20 cellular contexts compared by ENCODE assay signal in genomic region chr14:104789752-104790743, GRCh38.
"Had no signal": no experiment of that assay in that cellular context is flagged by ENCODE, and none has a peak within 500 bp of the region (broad histone marks: within the 10 kb centered on the region; RNA-seq: fewer than 3 reads in every experiment).

No MANE protein-coding gene starts in this region.

- H3K27me3 Mint-ChIP-seq: activated CD4-positive, alpha-beta memory T cell treated with anti-CD3 and anti-CD28 coated beads for 36 hours; activated naive CD4-positive, alpha-beta T cell treated with anti-CD3 and anti-CD28 coated beads, Interleukin-2, amount 10 ng/mL, durations not matched to agents 7 days and 5 days; progenitor cell of endocrine pancreas; stimulated activated naive CD8-positive, alpha-beta T cell treated with anti-CD3 and anti-CD28 coated beads, Interleukin-15, Interleukin-2, amounts not matched to agents 100 ng/mL and 50 ng/mL, for 24 hours had no signal

- H3K4me3 Mint-ChIP-seq: activated CD4-positive, alpha-beta memory T cell treated with anti-CD3 and anti-CD28 coated beads for 36 hours; activated naive CD4-positive, alpha-beta T cell treated with anti-CD3 and anti-CD28 coated beads, Interleukin-2, amount 10 ng/mL, durations not matched to agents 7 days and 5 days; stimulated activated naive CD8-positive, alpha-beta T cell treated with anti-CD3 and anti-CD28 coated beads, Interleukin-15, Interleukin-2, amounts not matched to agents 100 ng/mL and 50 ng/mL, for 24 hours had no signal

- H3K36me3 Mint-ChIP-seq: activated CD4-positive, alpha-beta memory T cell treated with anti-CD3 and anti-CD28 coated beads for 36 hours had no signal

- H3K27ac Mint-ChIP-seq: activated CD4-positive, alpha-beta memory T cell treated with anti-CD3 and anti-CD28 coated beads for 36 hours; activated naive CD4-positive, alpha-beta T cell treated with anti-CD3 and anti-CD28 coated beads, Interleukin-2, amount 10 ng/mL, durations not matched to agents 7 days and 5 days; nephron; progenitor cell of endocrine pancreas; stimulated activated naive CD8-positive, alpha-beta T cell treated with anti-CD3 and anti-CD28 coated beads, Interleukin-15, Interleukin-2, amounts not matched to agents 100 ng/mL and 50 ng/mL, for 24 hours had no signal

- DNase-seq: activated CD4-positive, alpha-beta memory T cell treated with anti-CD3 and anti-CD28 coated beads for 36 hours; activated CD4-positive, alpha-beta T cell treated with anti-CD3 and anti-CD28 coated beads for 48 hours; activated effector memory CD4-positive, alpha-beta T cell treated with anti-CD3 and anti-CD28 coated beads, Interleukin-2, amount 50 U/mL, for 16 hours; activated naive CD4-positive, alpha-beta T cell treated with anti-CD3 and anti-CD28 coated beads, Interleukin-2, amount 10 ng/mL, durations not matched to agents 7 days and 5 days; central memory CD4-positive, alpha-beta T cell; colonic mucosa; hippocampal formation; kidney glomerular epithelial cell; left ventricle myocardium inferior; midbrain; occipital lobe; spleen; stimulated activated CD4-positive, alpha-beta T cell treated with anti-CD3 and anti-CD28 coated beads, Interleukin-4, amount 100 ng/mL, for 1 hour; substantia nigra; SW 1271; T-helper 2 cell; thyroid gland had no signal

- H3K9me3 Mint-ChIP-seq: activated CD4-positive, alpha-beta memory T cell treated with anti-CD3 and anti-CD28 coated beads for 36 hours; activated naive CD4-positive, alpha-beta T cell treated with anti-CD3 and anti-CD28 coated beads, Interleukin-2, amount 10 ng/mL, durations not matched to agents 7 days and 5 days; nephron; stimulated activated naive CD8-positive, alpha-beta T cell treated with anti-CD3 and anti-CD28 coated beads, Interleukin-15, Interleukin-2, amounts not matched to agents 100 ng/mL and 50 ng/mL, for 24 hours had no signal
